10 cellular contexts compared by ENCODE assay signal in the genomic region with DNA sequence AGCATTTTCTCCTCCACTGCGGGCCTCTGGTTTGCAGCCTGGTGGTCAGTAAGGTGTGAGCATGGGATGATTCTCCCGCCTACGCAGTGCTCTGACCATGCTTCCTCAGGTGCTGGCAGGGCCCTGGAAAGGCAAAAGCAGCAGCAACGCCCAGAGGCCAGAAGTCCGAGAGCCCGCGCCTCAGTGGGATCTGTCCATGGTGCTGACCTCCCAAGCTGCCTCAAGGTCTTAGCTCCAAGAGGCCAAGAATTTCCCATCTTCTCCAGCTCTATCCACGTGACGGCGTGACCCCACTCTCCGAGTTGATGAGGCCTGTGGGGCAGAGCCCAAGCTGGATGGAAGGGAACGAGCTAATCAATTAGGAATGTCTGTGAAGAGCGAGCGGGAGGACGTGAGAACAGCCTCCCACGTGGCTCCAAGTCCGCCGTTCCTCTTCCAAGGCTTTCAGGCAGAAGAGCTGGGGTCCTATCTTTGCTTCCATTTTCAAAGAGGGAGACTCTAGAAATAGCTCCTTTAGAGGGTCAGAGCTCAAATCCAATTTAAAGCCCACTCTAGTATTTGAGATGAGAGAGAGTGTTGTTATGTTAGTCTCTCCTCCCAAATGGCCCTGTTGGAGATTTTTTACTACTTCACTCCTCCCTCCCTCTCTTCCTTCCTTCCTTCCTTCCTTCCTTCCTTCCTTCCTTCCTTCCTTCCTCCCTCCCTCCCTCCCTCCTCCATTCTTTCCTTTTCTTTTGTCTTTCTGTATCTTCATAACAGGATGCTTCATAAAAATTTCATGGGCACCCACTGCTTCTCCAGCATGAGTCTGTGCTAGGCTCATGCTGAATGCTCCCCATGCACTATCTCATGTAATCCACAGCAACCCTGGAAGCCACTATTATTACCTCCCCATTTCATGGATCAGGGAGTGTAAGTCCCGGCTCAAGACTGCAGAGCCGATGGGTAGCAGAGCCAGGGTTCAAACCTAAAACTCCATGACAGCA.
DNase-seq lines count a peak whose midpoint lies in the region; ATAC-seq, FAIRE-seq and TF ChIP-seq lines count a peak whose summit lies in the region.
"Had no signal": no experiment of that assay in that cellular context is flagged by ENCODE, and none has a peak within 500 bp of the region (broad histone marks: within the 10 kb centered on the region; RNA-seq: fewer than 3 reads in every experiment).

No MANE protein-coding gene starts in this region.

- H3K4me3 ChIP-seq in endothelial cell of umbilical vein (replicated peaks in 1 of 3; ENCODE audit: insufficient read depth in 1 of 3, low read depth in 1 of 3, low read length in 3 of 3) = no peak overlapping the region
- no peak overlapping the region for H3K4me3 ChIP-seq in ovary
- no peak overlapping the region for H3K4me3 ChIP-seq in colonic mucosa
- H3K4me3 ChIP-seq: PC-9 had no signal

- no peak overlapping the region for H3K27ac Mint-ChIP-seq in activated T-helper 17 cell treated with anti-CD3 and anti-CD28 coated beads, Interleukin-2, amount 50 U/mL, for 72 hours

- H3K9ac ChIP-seq in endothelial cell of umbilical vein (replicated peaks; ENCODE audit: extremely low read depth, insufficient read depth, low read length) (no peak overlapping the region), colonic mucosa (ENCODE audit: low read depth in 2 of 2, low read length in 2 of 2) (no peak overlapping the region)

- no peaks in the 10 kb centered on the region for H4K20me1 ChIP-seq in endothelial cell of umbilical vein (replicated peaks; ENCODE audit: control insufficient read depth, extremely low read depth, insufficient read depth, low read length)

- TF ChIP-seq EP300 in ovary (IDR thresholded peaks at IDR 0.05) = no peak

- 14 to 17% (median 17%) methylated on average over 20 of the region's 20 CpGs for WGBS in ovary, 3 donors

- H3K4me2 ChIP-seq in endothelial cell of umbilical vein (ENCODE audit: insufficient read depth, low read length) = no peak overlapping the region
- H3K4me2 ChIP-seq: PC-9 had no signal

- H3K9me3 Mint-ChIP-seq in activated T-helper 17 cell treated with anti-CD3 and anti-CD28 coated beads, Interleukin-2, amount 50 U/mL, for 72 hours = peaks cover 3% of the 10 kb centered on the region

- no TSS peak for BruUV-seq in endothelial cell of umbilical vein (replicated peaks; lab: Mats Ljungman, UMichigan)

- H3K27me3 Mint-ChIP-seq in activated T-helper 17 cell treated with anti-CD3 and anti-CD28 coated beads, Interleukin-2, amount 50 U/mL, for 72 hours = peaks cover 21% of the 10 kb centered on the region

- TF ChIP-seq POLR2A in endothelial cell of umbilical vein (IDR thresholded peaks at IDR 0.05; ENCODE audit: low read depth, low read length) (no peak), ovary (IDR thresholded peaks at IDR 0.05) (no peak)

- in situ Hi-C loops in GM13976 (cut with MboI; ENCODE audit: low sequenced_read_pairs, unreplicated experiment) = no loop called here

- no peak overlapping the region for H3K4me3 Mint-ChIP-seq in activated T-helper 17 cell treated with anti-CD3 and anti-CD28 coated beads, Interleukin-2, amount 50 U/mL, for 72 hours

- H3K27ac ChIP-seq in endothelial cell of umbilical vein (ENCODE audit: insufficient read depth, low read depth, low read length) (no peak overlapping the region), ovary (no peak overlapping the region), colonic mucosa (no peak overlapping the region)
- H3K27ac ChIP-seq: PC-9 had no signal

- TF ChIP-seq CTCF in GM13976 (IDR thresholded peaks at IDR 0.05; ENCODE audit: borderline replicate concordance, control extremely low read depth, extremely low read depth, insufficient read depth, missing control alignments) = no peak
- no peak for TF ChIP-seq CTCF in endothelial cell of umbilical vein (IDR thresholded peaks at IDR 0.05; ENCODE audit: extremely low read depth in 1 of 2, insufficient read depth in 1 of 2, low read depth in 1 of 2, low read length in 2 of 2)
- TF ChIP-seq CTCF in ovary (IDR thresholded peaks at IDR 0.05) = no peak
- no peak for TF ChIP-seq CTCF in colonic mucosa (IDR thresholded peaks at IDR 0.05)

- H3K9me3 ChIP-seq in endothelial cell of umbilical vein (replicated peaks; ENCODE audit: control insufficient read depth, insufficient read depth, low read length) = peaks cover 6% of the 10 kb centered on the region
- no peaks in the 10 kb centered on the region for H3K9me3 ChIP-seq in ovary
- no peaks in the 10 kb centered on the region for H3K9me3 ChIP-seq in colonic mucosa

- H3K4me1 Mint-ChIP-seq in activated T-helper 17 cell treated with anti-CD3 and anti-CD28 coated beads, Interleukin-2, amount 50 U/mL, for 72 hours = no peaks in the 10 kb centered on the region

- POLR2A ChIA-PET in endothelial cell of umbilical vein (lab: Charles Lee) = no interaction called here

- intact Hi-C loops in endothelial cell of umbilical vein (cut with micrococcal nuclease) (no loop called here), ovary (cut with DNase I) (loop anchor here in 1 of 4 donors (10.0 kb wide), 1 partner anchor 58 kb away; no protein-coding TSS in a partner anchor), colonic mucosa (cut with DNase I) (no loop called here)

- peak; percentile 69 for DNase-seq in GM13976 (ENCODE audit: low spot score)
- peak; percentile 0 for DNase-seq in MV-4-11 (lab: John Stamatoyannopoulos, UW)
- DNase-seq in endothelial cell of umbilical vein (ENCODE audit: low read depth, low spot score) = peak; percentile 8
- DNase-seq in ovary = peak; percentile 25 to 67 (median 49)
- no peak for DNase-seq in NCI-H748 treated with DMSO at 0.1 percent for 48 hours (lab: John Stamatoyannopoulos, UW)
- DNase-seq in colonic mucosa = no peak
- DNase-seq in cerebellar cortex (ENCODE audit: low spot score) = no peak
- DNase-seq: effector CD8-positive, alpha-beta T cell had no signal

- no peaks in the 10 kb centered on the region for H3K9me1 ChIP-seq in endothelial cell of umbilical vein (replicated peaks; ENCODE audit: control insufficient read depth, extremely low read depth, insufficient read depth, low read length)

- no peak for FAIRE-seq in endothelial cell of umbilical vein (lab: Jason Lieb, UNC)

- no peak for ATAC-seq in activated T-helper 17 cell treated with anti-CD3 and anti-CD28 coated beads, Interleukin-2, amount 50 U/mL, for 72 hours (replicated peaks)

- CTCF ChIA-PET in endothelial cell of umbilical vein (lab: Charles Lee) = no interaction called here

- dilution Hi-C loops in endothelial cell of umbilical vein (cut with MboI; ENCODE audit: extremely low pct_ligation_motif_present, low sequenced_read_pairs) = no loop called here

- no peak overlapping the region for H2AFZ ChIP-seq in endothelial cell of umbilical vein (ENCODE audit: low read depth, low read length)
- H2AFZ ChIP-seq: PC-9 had no signal

- H3K36me3 ChIP-seq in endothelial cell of umbilical vein (ENCODE audit: control insufficient read depth in 2 of 2, extremely low read depth in 1 of 2, insufficient read depth in 2 of 2, low read length in 2 of 2) (no peaks in the 10 kb centered on the region), ovary (no peaks in the 10 kb centered on the region), colonic mucosa (no peaks in the 10 kb centered on the region)

- H3K36me3 Mint-ChIP-seq in activated T-helper 17 cell treated with anti-CD3 and anti-CD28 coated beads, Interleukin-2, amount 50 U/mL, for 72 hours (ENCODE audit: low read depth) = no peaks in the 10 kb centered on the region

- H3K4me1 ChIP-seq in endothelial cell of umbilical vein (ENCODE audit: control insufficient read depth, extremely low read depth, insufficient read depth, low read length) = no peaks in the 10 kb centered on the region
- H3K4me1 ChIP-seq in ovary (ENCODE audit: insufficient read depth) = no peaks in the 10 kb centered on the region
- H3K4me1 ChIP-seq in colonic mucosa = no peaks in the 10 kb centered on the region

- no peaks in the 10 kb centered on the region for H3K79me2 ChIP-seq in endothelial cell of umbilical vein (ENCODE audit: control insufficient read depth, insufficient read depth, low read length)

- no peaks in the 10 kb centered on the region for H3K27me3 ChIP-seq in endothelial cell of umbilical vein (ENCODE audit: control insufficient read depth in 2 of 2, insufficient read depth in 2 of 2, low read length in 2 of 2)
- no peaks in the 10 kb centered on the region for H3K27me3 ChIP-seq in ovary
- no peaks in the 10 kb centered on the region for H3K27me3 ChIP-seq in colonic mucosa

TF ChIP-seq in endothelial cell of umbilical vein, 7 proteins besides CTCF, POLR2A, EP300 and RAD21:
- TF ChIP-seq POLR2AphosphoS5 (IDR thresholded peaks at IDR 0.05; ENCODE audit: insufficient read depth, low read depth, low read length) (no peak), FOS (IDR thresholded peaks at IDR 0.05; ENCODE audit: borderline replicate concordance, insufficient read depth, low read length) (no peak), EZH2 (IDR thresholded peaks at IDR 0.05; ENCODE audit: borderline replicate concordance, low read depth, low read length, severe bottlenecking) (no peak), MYC (IDR thresholded peaks at IDR 0.05; ENCODE audit: low read depth, low read length) (no peak), GATA2 (IDR thresholded peaks at IDR 0.05; ENCODE audit: insufficient read depth, insufficient read length, low read depth, low read length) (no peak), JUN (IDR thresholded peaks at IDR 0.05; ENCODE audit: borderline replicate concordance, insufficient read depth, insufficient read length, low read depth) (no peak), MAX (IDR thresholded peaks at IDR 0.05; ENCODE audit: insufficient read depth, insufficient read length) (no peak)

Comparison
In these comparisons a context has a peak if more than half of its experiments do, and no peak if none do; other contexts are left out.
1. DNase-seq: peak in GM13976 (single experiment), MV-4-11 (single experiment), endothelial cell of umbilical vein (single experiment) and ovary (5 of 5); none in NCI-H748 treated with DMSO at 0.1 percent for 48 hours (single experiment), colonic mucosa (single experiment) and cerebellar cortex (single experiment).